17 cellular contexts compared by ENCODE assay signal in the genomic region with DNA sequence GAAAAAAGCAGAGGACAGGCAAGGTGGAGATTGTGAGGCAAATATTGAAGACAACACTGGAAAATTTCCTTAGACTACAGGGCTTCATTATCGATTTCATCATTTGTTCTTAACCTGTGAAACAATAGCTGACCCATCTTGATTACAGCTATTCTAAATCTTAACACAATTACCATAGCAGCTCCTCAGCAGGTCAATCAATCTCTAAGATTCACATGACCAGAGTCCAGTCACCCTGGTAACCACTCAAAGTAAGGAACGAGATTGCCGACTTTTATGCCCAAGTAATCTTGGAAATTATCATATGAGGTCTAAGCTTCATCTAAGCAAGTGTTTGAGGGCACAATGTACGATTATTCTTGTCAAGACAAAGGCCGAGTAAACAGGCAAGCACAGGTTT.
DNase-seq lines count a peak whose midpoint lies in the region; ATAC-seq and TF ChIP-seq lines count a peak whose summit lies in the region.
"Had no signal": no experiment of that assay in that cellular context is flagged by ENCODE, and none has a peak within 500 bp of the region (broad histone marks: within the 10 kb centered on the region; RNA-seq: fewer than 3 reads in every experiment).

No MANE protein-coding gene starts in this region.

- no peaks in the 10 kb centered on the region for H3K27me3 Mint-ChIP-seq in activated CD4-positive, alpha-beta T cell treated with anti-CD3 and anti-CD28 coated beads for 36 hours
- H3K27me3 Mint-ChIP-seq in T-helper 17 cell: no peaks in the 10 kb centered on the region
- no peaks in the 10 kb centered on the region for H3K27me3 Mint-ChIP-seq in activated CD4-positive, alpha-beta memory T cell treated with anti-CD3 and anti-CD28 coated beads for 36 hours

- H3K27ac Mint-ChIP-seq in activated CD4-positive, alpha-beta T cell treated with anti-CD3 and anti-CD28 coated beads for 36 hours: peak overlapping the region; percentile 40
- H3K27ac Mint-ChIP-seq in T-helper 17 cell: peak overlapping the region; percentile 66
- no peak overlapping the region for H3K27ac Mint-ChIP-seq in activated CD4-positive, alpha-beta memory T cell treated with anti-CD3 and anti-CD28 coated beads for 36 hours

- H3K9me3 ChIP-seq in T-helper 17 cell (ENCODE audit: control insufficient read depth, low read length, poor library complexity, severe bottlenecking) (no peaks in the 10 kb centered on the region), mucosa of descending colon (no peaks in the 10 kb centered on the region), upper lobe of right lung (no peaks in the 10 kb centered on the region)
- H3K9me3 ChIP-seq: BLaER1 treated with 17β-estradiol and CSF1 and Interleukin-3, amounts not matched to agents 10 nM and 100 nM; Caco-2; SJCRH30 had no signal

- ATAC-seq in activated CD4-positive, alpha-beta T cell treated with anti-CD3 and anti-CD28 coated beads for 36 hours: no peak
- no peak for ATAC-seq in T-helper 17 cell
- ATAC-seq in mucosa of descending colon: peak; percentile 36
- no peak for ATAC-seq in upper lobe of right lung

- no peak overlapping the region for H3K4me3 ChIP-seq in mucosa of descending colon
- H3K4me3 ChIP-seq in upper lobe of right lung: no peak overlapping the region
- H3K4me3 ChIP-seq: BLaER1 treated with 17β-estradiol and CSF1 and Interleukin-3, amounts not matched to agents 10 nM and 100 nM; SJCRH30 had no signal

- intact Hi-C loops in activated CD4-positive, alpha-beta T cell treated with anti-CD3 and anti-CD28 coated beads for 36 hours (cut with DNase I, micrococcal nuclease): loop anchor here (5.0 kb wide), 2 partner anchors 99 to 319 kb away; no protein-coding TSS in a partner anchor
- intact Hi-C loops in mucosa of descending colon (cut with DNase I, micrococcal nuclease) (loop anchor here in 1 of 2 donors (10.0 kb wide), 1 partner anchor 212 kb away; a partner anchor contains a TSS), upper lobe of right lung (cut with DNase I) (no loop called here)
- intact Hi-C loops in activated CD4-positive, alpha-beta memory T cell treated with anti-CD3 and anti-CD28 coated beads for 36 hours (cut with micrococcal nuclease): loop anchor here (2.0 to 5.0 kb wide), 2 partner anchors 144 to 394 kb away; no protein-coding TSS in a partner anchor

- H3K4me1 Mint-ChIP-seq in activated CD4-positive, alpha-beta T cell treated with anti-CD3 and anti-CD28 coated beads for 36 hours: peaks cover 12% of the 10 kb centered on the region
- H3K4me1 Mint-ChIP-seq in T-helper 17 cell: peaks cover 14% of the 10 kb centered on the region
- peaks cover 1% of the 10 kb centered on the region for H3K4me1 Mint-ChIP-seq in activated CD4-positive, alpha-beta memory T cell treated with anti-CD3 and anti-CD28 coated beads for 36 hours (ENCODE audit: low read depth)

- no peak for TF ChIP-seq CTCF in mucosa of descending colon (IDR thresholded peaks at IDR 0.05)
- no peak for TF ChIP-seq CTCF in upper lobe of right lung (IDR thresholded peaks at IDR 0.05)

- DNase-seq in activated CD4-positive, alpha-beta T cell treated with anti-CD3 and anti-CD28 coated beads for 36 hours: no peak
- no peak for DNase-seq in activated CD4-positive, alpha-beta T cell treated with anti-CD3 and anti-CD28 coated beads, Interleukin-2, amount 50 U/mL, for 1 hour
- DNase-seq in T-helper 17 cell: no peak
- DNase-seq in mucosa of descending colon: no peak
- DNase-seq in upper lobe of right lung: no peak
- no peak for DNase-seq in NCI-H2107 treated with DMSO at 0.1 percent for 48 hours (lab: John Stamatoyannopoulos, UW; ENCODE audit: unreplicated experiment)
- no peak for DNase-seq in HT-29 (ENCODE audit: low spot score)
- DNase-seq in activated CD4-positive, alpha-beta memory T cell treated with anti-CD3 and anti-CD28 coated beads for 36 hours: no peak
- DNase-seq: Caco-2, KG1, NCI-H1048, NCI-H1694, NCI-H2107, NCI-H446, SJCRH30 had no signal

- no peak overlapping the region for H3K4me3 Mint-ChIP-seq in activated CD4-positive, alpha-beta T cell treated with anti-CD3 and anti-CD28 coated beads for 36 hours
- H3K4me3 Mint-ChIP-seq in T-helper 17 cell: no peak overlapping the region
- no peak overlapping the region for H3K4me3 Mint-ChIP-seq in activated CD4-positive, alpha-beta memory T cell treated with anti-CD3 and anti-CD28 coated beads for 36 hours

- CTCF ChIA-PET in activated CD4-positive, alpha-beta T cell treated with anti-CD3 and anti-CD28 coated beads for 36 hours (lab: Charles Lee): interaction anchor here (0.8 to 6.7 kb wide), 13 partner anchors 9 to 340 kb away, joined by 3 to 84 read pairs (median 4); a partner anchor contains a TSS
- CTCF ChIA-PET in activated CD4-positive, alpha-beta memory T cell treated with anti-CD3 and anti-CD28 coated beads for 36 hours (lab: Charles Lee): interaction anchor here (0.6 to 11.5 kb wide), 9 partner anchors 9 to 406 kb away, joined by 3 to 135 read pairs (median 4); a partner anchor contains a TSS

- H3K27me3 ChIP-seq in upper lobe of right lung: no peaks in the 10 kb centered on the region
- H3K27me3 ChIP-seq: BLaER1 treated with 17β-estradiol and CSF1 and Interleukin-3, amounts not matched to agents 10 nM and 100 nM; SJCRH30 had no signal

- H3K4me1 ChIP-seq in mucosa of descending colon (ENCODE audit: low read depth) (peaks cover 11% of the 10 kb centered on the region), upper lobe of right lung (peaks cover 4% of the 10 kb centered on the region)
- H3K4me1 ChIP-seq: BLaER1 treated with 17β-estradiol and CSF1 and Interleukin-3, amounts not matched to agents 10 nM and 100 nM; SJCRH30 had no signal

- H3K9me3 Mint-ChIP-seq in activated CD4-positive, alpha-beta T cell treated with anti-CD3 and anti-CD28 coated beads for 36 hours (ENCODE audit: low read depth): no peaks in the 10 kb centered on the region
- no peaks in the 10 kb centered on the region for H3K9me3 Mint-ChIP-seq in activated CD4-positive, alpha-beta memory T cell treated with anti-CD3 and anti-CD28 coated beads for 36 hours

- POLR2A ChIA-PET in activated CD4-positive, alpha-beta T cell treated with anti-CD3 and anti-CD28 coated beads for 36 hours (lab: Charles Lee): no interaction called here
- POLR2A ChIA-PET in activated CD4-positive, alpha-beta memory T cell treated with anti-CD3 and anti-CD28 coated beads for 36 hours (lab: Charles Lee): no interaction called here

- no peaks in the 10 kb centered on the region for H3K36me3 ChIP-seq in mucosa of descending colon (ENCODE audit: low read depth)
- H3K36me3 ChIP-seq in upper lobe of right lung: peaks cover 6% of the 10 kb centered on the region
- H3K36me3 ChIP-seq: BLaER1 treated with 17β-estradiol and CSF1 and Interleukin-3, amounts not matched to agents 10 nM and 100 nM; SJCRH30 had no signal

- peak overlapping the region; percentile 27 for H3K27ac ChIP-seq in upper lobe of right lung
- H3K27ac ChIP-seq: BLaER1 treated with 17β-estradiol and CSF1 and Interleukin-3, amounts not matched to agents 10 nM and 100 nM; RWPE1; SJCRH30 had no signal

- H3K36me3 Mint-ChIP-seq in activated CD4-positive, alpha-beta T cell treated with anti-CD3 and anti-CD28 coated beads for 36 hours (ENCODE audit: low read depth): peaks cover 11% of the 10 kb centered on the region
- H3K36me3 Mint-ChIP-seq in T-helper 17 cell (ENCODE audit: low read depth): peaks cover 10% of the 10 kb centered on the region
- H3K36me3 Mint-ChIP-seq in activated CD4-positive, alpha-beta memory T cell treated with anti-CD3 and anti-CD28 coated beads for 36 hours: peaks cover 8% of the 10 kb centered on the region
